Comparison of ENCODE assay signal across 11 cellular contexts in the genomic region with DNA sequence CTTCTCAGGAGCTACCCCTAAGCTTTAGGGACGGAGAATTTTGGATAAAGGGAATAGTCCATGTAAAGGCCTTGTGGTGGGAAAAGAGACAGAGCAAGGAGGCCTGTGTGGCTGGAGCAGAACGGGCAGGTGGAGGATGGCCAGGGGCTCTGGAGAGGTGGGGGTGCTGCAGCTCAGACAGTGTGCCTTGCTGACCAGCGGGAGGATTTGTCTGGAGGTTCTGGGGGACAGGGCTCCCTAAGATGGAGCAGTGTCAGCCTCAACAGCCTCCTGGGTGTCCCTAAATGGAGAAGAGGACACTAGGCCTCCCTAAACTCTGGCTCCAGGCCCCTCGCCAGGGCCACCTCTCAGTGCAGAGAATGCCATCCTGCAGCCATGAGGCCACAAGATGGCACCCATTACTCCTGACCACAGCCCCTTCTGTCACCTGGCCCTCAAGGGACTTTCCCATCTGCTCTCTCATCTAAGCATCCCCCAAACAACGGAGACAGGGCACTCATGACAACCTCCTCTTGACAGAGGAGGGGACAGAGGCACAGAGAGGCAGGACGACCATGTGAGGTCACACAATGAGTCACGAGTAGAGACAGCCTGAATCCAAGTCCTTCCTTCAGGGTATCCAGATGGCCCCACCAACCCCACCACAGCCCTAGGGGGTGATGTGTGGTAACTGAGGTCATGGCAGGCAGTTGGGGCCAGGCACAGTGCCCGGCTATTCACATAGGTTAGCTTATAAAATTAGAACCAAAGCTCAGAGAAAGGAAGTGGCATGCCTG.
DNase-seq lines count a peak whose midpoint lies in the region; ATAC-seq and TF ChIP-seq lines count a peak whose summit lies in the region.
"Had no signal": no experiment of that assay in that cellular context is flagged by ENCODE, and none has a peak within 500 bp of the region (broad histone marks: within the 10 kb centered on the region; RNA-seq: fewer than 3 reads in every experiment).

No MANE protein-coding gene starts in this region.

- H3K4me1 ChIP-seq in BLaER1: peaks cover 22% of the 10 kb centered on the region
- H3K4me1 ChIP-seq in lower lobe of right lung: peaks cover 15% of the 10 kb centered on the region
- H3K4me1 ChIP-seq: tibial artery had no signal

- H3K4me3 Mint-ChIP-seq in activated CD8-positive, alpha-beta T cell treated with anti-CD3 and anti-CD28 coated beads, Interleukin-2, amount 10 ng/mL, durations not matched to agents 7 days and 5 days: no peak overlapping the region

- DNase-seq in EH (ENCODE audit: low read depth) (peak; percentile 49), lower lobe of right lung (peak; percentile 28), DMS114 treated with DMSO at 0.1 percent for 48 hours (lab: John Stamatoyannopoulos, UW; ENCODE audit: unreplicated experiment) (no peak), NCI-H748 treated with DMSO at 0.1 percent for 48 hours (lab: John Stamatoyannopoulos, UW) (no peak), NCI-H2081 (lab: John Stamatoyannopoulos, UW) (no peak)
- no peak for DNase-seq in activated CD8-positive, alpha-beta T cell treated with anti-CD3 and anti-CD28 coated beads, Interleukin-2, amount 10 ng/mL, durations not matched to agents 7 days and 5 days
- DNase-seq: dermis blood vessel endothelial cell, foreskin melanocyte had no signal

- CTCF ChIA-PET in activated CD8-positive, alpha-beta T cell treated with anti-CD3 and anti-CD28 coated beads, Interleukin-2, amount 10 ng/mL, durations not matched to agents 7 days and 5 days (lab: Charles Lee): no interaction called here

- TF ChIP-seq CTCF in lower lobe of right lung (IDR thresholded peaks at IDR 0.05): no peak

- no peaks in the 10 kb centered on the region for H3K9me3 Mint-ChIP-seq in activated CD8-positive, alpha-beta T cell treated with anti-CD3 and anti-CD28 coated beads, Interleukin-2, amount 10 ng/mL, durations not matched to agents 7 days and 5 days (ENCODE audit: insufficient read depth)

- H3K4me2 ChIP-seq in BLaER1: peak overlapping the region; percentile 30

- H3K9me3 ChIP-seq in BLaER1 (no peaks in the 10 kb centered on the region), lower lobe of right lung (no peaks in the 10 kb centered on the region)
- H3K9me3 ChIP-seq: tibial artery had no signal

- no peaks in the 10 kb centered on the region for H3K4me1 Mint-ChIP-seq in activated CD8-positive, alpha-beta T cell treated with anti-CD3 and anti-CD28 coated beads, Interleukin-2, amount 10 ng/mL, durations not matched to agents 7 days and 5 days (ENCODE audit: low read depth)

- no peaks in the 10 kb centered on the region for H3K36me3 Mint-ChIP-seq in activated CD8-positive, alpha-beta T cell treated with anti-CD3 and anti-CD28 coated beads, Interleukin-2, amount 10 ng/mL, durations not matched to agents 7 days and 5 days (ENCODE audit: low read depth)

- H3K27ac ChIP-seq in BLaER1 (no peak overlapping the region), lower lobe of right lung (no peak overlapping the region)
- H3K27ac ChIP-seq: tibial artery had no signal

- POLR2A ChIA-PET in activated CD8-positive, alpha-beta T cell treated with anti-CD3 and anti-CD28 coated beads, Interleukin-2, amount 10 ng/mL, durations not matched to agents 7 days and 5 days (lab: Charles Lee): interaction anchor here (0.6 to 0.7 kb wide), 2 partner anchors 317 to 359 kb away, joined by 3 read pairs; no protein-coding TSS in a partner anchor

- 0 out of 2 replicates have a peak, but pooled peaks cover 3% of the 10 kb centered on the region for H3K27me3 ChIP-seq in BLaER1
- H3K27me3 ChIP-seq in lower lobe of right lung (ENCODE audit: low read depth): no peaks in the 10 kb centered on the region
- H3K27me3 ChIP-seq: tibial artery had no signal

- intact Hi-C loops in lower lobe of right lung (cut with DNase I): no loop called here

- H3K27ac Mint-ChIP-seq in activated CD8-positive, alpha-beta T cell treated with anti-CD3 and anti-CD28 coated beads, Interleukin-2, amount 10 ng/mL, durations not matched to agents 7 days and 5 days: no peak overlapping the region

- H3K36me3 ChIP-seq in BLaER1 (no peaks in the 10 kb centered on the region), lower lobe of right lung (no peaks in the 10 kb centered on the region)
- H3K36me3 ChIP-seq: tibial artery had no signal

- no peaks in the 10 kb centered on the region for H3K27me3 Mint-ChIP-seq in activated CD8-positive, alpha-beta T cell treated with anti-CD3 and anti-CD28 coated beads, Interleukin-2, amount 10 ng/mL, durations not matched to agents 7 days and 5 days (ENCODE audit: low read depth)

- no peak overlapping the region for H3K4me3 ChIP-seq in BLaER1
- no peak overlapping the region for H3K4me3 ChIP-seq in lower lobe of right lung
- H3K4me3 ChIP-seq: tibial artery had no signal

- ATAC-seq in activated CD8-positive, alpha-beta T cell treated with anti-CD3 and anti-CD28 coated beads, Interleukin-2, amount 10 ng/mL, durations not matched to agents 7 days and 5 days: peak; percentile 23
- ATAC-seq in lower lobe of right lung: no peak
- ATAC-seq in GM18498 (IDR thresholded peaks at IDR 0.05; ENCODE audit: unreplicated experiment): no peak

- no peaks in the 10 kb centered on the region for H4K20me1 ChIP-seq in BLaER1

- H3K9ac ChIP-seq in BLaER1: no peak overlapping the region

Comparison
In these comparisons a context has a peak if more than half of its experiments do, and no peak if none do; other contexts are left out.
1. DNase-seq: peak in EH (single experiment) and lower lobe of right lung (single experiment); none in activated CD8-positive, alpha-beta T cell treated with anti-CD3 and anti-CD28 coated beads, Interleukin-2, amount 10 ng/mL, durations not matched to agents 7 days and 5 days (single experiment), DMS114 treated with DMSO at 0.1 percent for 48 hours (single experiment), NCI-H748 treated with DMSO at 0.1 percent for 48 hours (single experiment) and NCI-H2081 (0 of 2).